Comparison of ENCODE assay signal across 1 cellular context in genomic region chr11:113728814-113729213, GRCh38.
TF ChIP-seq lines count a peak whose summit lies in the region.

No MANE protein-coding gene starts in this region.

TF ChIP-seq in K562, 482 proteins besides CTCF, POLR2A, EP300 and RAD21 (continues in another document):
- TF ChIP-seq FOSL1 (tag; conservative IDR thresholded peaks at IDR 0.05) (peak; percentile 39; the same call in 1 of the 2 replicates), ATF7 (IDR thresholded peaks at IDR 0.05) (no peak), SMARCE1 (IDR thresholded peaks at IDR 0.05) (0 out of 2 replicates have a peak, but pooled peaks have one; percentile 16), ARID1B (IDR thresholded peaks at IDR 0.05) (peak; percentile 53), PBX2 (CRISPR knock-in tag; IDR thresholded peaks at IDR 0.05; ENCODE audit: low read depth) (no peak), PBX2 (tag; conservative IDR thresholded peaks at IDR 0.05; ENCODE audit: low read depth) (peak; percentile 63), KLF13 (tag; IDR thresholded peaks at IDR 0.05; ENCODE audit: borderline replicate concordance, low read depth) (no peak), ESRRB (CRISPR knock-in tag; IDR thresholded peaks at IDR 0.05; ENCODE audit: borderline replicate concordance) (no peak), ILK (tag; IDR thresholded peaks at IDR 0.05; ENCODE audit: borderline replicate concordance, low read depth) (no peak), NFATC3 (IDR thresholded peaks at IDR 0.05) (no peak), CREB3 (tag; conservative IDR thresholded peaks at IDR 0.05; ENCODE audit: low read depth) (no peak), RBM22 (IDR thresholded peaks at IDR 0.05; ENCODE audit: low read depth, low read length, poor library complexity, severe bottlenecking) (no peak), MEIS2 (IDR thresholded peaks at IDR 0.05; ENCODE audit: partially characterized antibody) (peak; percentile 41), CBFA2T2 (conservative IDR thresholded peaks at IDR 0.05) (no peak), SUPT5H (IDR thresholded peaks at IDR 0.05) (no peak), ZNF316 (IDR thresholded peaks at IDR 0.05) (0 out of 2 replicates have a peak, but pooled peaks have one; percentile 1), PKNOX1 (IDR thresholded peaks at IDR 0.05) (peak; percentile 52; the same call in 1 of the 2 replicates), LARP7 (IDR thresholded peaks at IDR 0.05) (peak; percentile 44; the same call in 1 of the 2 replicates), FOXK2 (conservative IDR thresholded peaks at IDR 0.05 in 1 of 2, IDR thresholded peaks at IDR 0.05 in 1 of 2; ENCODE audit: low read depth in 2 of 2) (no peak), TFAP4 (CRISPR knock-in tag; IDR thresholded peaks at IDR 0.05; ENCODE audit: borderline replicate concordance) (0 out of 2 replicates have a peak, but pooled peaks have one; percentile 24), ZNF551 (CRISPR knock-in tag; IDR thresholded peaks at IDR 0.05) (no peak), HLTF (IDR thresholded peaks at IDR 0.05) (no peak), HDAC1 (IDR thresholded peaks at IDR 0.05) (0 out of 4 replicates have a peak, but pooled peaks of 1 of the 2 experiments have one; percentile 16), SMARCA4 (IDR thresholded peaks at IDR 0.05) (peak; percentile 47; the same call in 1 of the 2 replicates), NFXL1 (CRISPR knock-in tag; IDR thresholded peaks at IDR 0.05) (no peak), PHB (CRISPR knock-in tag; IDR thresholded peaks at IDR 0.05) (no peak), EZH2 (IDR thresholded peaks at IDR 0.05; ENCODE audit: borderline replicate concordance, low read depth, low read length) (no peak), ZHX1 (conservative IDR thresholded peaks at IDR 0.05; ENCODE audit: low read length) (no peak), E2F6 (IDR thresholded peaks at IDR 0.05; ENCODE audit: borderline replicate concordance in 1 of 2, extremely low read depth in 1 of 2, insufficient read depth in 1 of 2, insufficient read length in 1 of 2, low read depth in 1 of 2, low read length in 1 of 2, poor library complexity in 1 of 2, severe bottlenecking in 1 of 2) (no peak), SPI1 (IDR thresholded peaks at IDR 0.05; ENCODE audit: borderline replicate concordance, low read depth, low read length) (peak; percentile 95), TAF1 (IDR thresholded peaks at IDR 0.05; ENCODE audit: control insufficient read depth, extremely low read depth, insufficient read depth, low read length, severe bottlenecking) (no peak), C11orf30 (IDR thresholded peaks at IDR 0.05; ENCODE audit: low read depth) (peak; percentile 30; the same call in 1 of the 2 replicates), JUND (IDR thresholded peaks at IDR 0.05; ENCODE audit: borderline replicate concordance, low read depth, low read length) (peak; percentile 44; the same call in 1 of the 2 replicates), JUND (tag; IDR thresholded peaks at IDR 0.05; ENCODE audit: borderline replicate concordance, low read depth, low read length) (peak; percentile 36; the same call in 2 of the 3 replicates), NFE2 (IDR thresholded peaks at IDR 0.05; ENCODE audit: low read depth) (peak; percentile 68), SOX6 (IDR thresholded peaks at IDR 0.05) (no peak), EP400 (IDR thresholded peaks at IDR 0.05) (no peak), ZNF592 (IDR thresholded peaks at IDR 0.05) (no peak), FOXP4 (CRISPR knock-in tag; IDR thresholded peaks at IDR 0.05; ENCODE audit: borderline replicate concordance) (no peak), ZNF696 (CRISPR knock-in tag; conservative IDR thresholded peaks at IDR 0.05) (no peak), GMEB1 (CRISPR knock-in tag; IDR thresholded peaks at IDR 0.05) (no peak)
